1 cellular context compared by ENCODE assay signal in the genomic region with DNA sequence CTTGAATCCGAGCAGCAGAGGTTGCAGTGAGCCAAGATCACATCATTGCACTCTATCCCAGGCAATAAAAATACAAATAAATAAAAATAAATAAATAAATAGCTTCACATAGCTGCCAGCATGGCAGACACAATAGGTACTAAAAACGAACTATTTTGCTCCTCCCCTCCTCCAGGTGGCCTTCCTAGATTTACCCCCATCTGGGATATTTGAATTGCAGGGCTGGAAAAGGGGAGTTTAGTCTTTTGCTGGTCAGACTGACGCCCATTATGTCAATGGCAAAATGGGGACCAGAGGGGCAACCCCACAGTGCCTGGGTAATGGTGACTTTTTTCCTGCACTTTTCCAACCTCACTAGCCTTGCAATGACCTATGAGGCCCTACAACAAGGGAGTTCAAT.
TF ChIP-seq lines count a peak whose summit lies in the region.

No MANE protein-coding gene starts in this region.

TF ChIP-seq in GM23338, 12 proteins besides CTCF, POLR2A, EP300 and RAD21:
- no peak for TF ChIP-seq ZNF331 (CRISPR knock-in tag; IDR thresholded peaks at IDR 0.05; ENCODE audit: low read depth)
- no peak for TF ChIP-seq EZH2 (IDR thresholded peaks at IDR 0.05; ENCODE audit: low read depth, unreplicated experiment)
- no peak for TF ChIP-seq STAT1 (IDR thresholded peaks at IDR 0.05; ENCODE audit: unreplicated experiment)
- TF ChIP-seq, protein P1, sequence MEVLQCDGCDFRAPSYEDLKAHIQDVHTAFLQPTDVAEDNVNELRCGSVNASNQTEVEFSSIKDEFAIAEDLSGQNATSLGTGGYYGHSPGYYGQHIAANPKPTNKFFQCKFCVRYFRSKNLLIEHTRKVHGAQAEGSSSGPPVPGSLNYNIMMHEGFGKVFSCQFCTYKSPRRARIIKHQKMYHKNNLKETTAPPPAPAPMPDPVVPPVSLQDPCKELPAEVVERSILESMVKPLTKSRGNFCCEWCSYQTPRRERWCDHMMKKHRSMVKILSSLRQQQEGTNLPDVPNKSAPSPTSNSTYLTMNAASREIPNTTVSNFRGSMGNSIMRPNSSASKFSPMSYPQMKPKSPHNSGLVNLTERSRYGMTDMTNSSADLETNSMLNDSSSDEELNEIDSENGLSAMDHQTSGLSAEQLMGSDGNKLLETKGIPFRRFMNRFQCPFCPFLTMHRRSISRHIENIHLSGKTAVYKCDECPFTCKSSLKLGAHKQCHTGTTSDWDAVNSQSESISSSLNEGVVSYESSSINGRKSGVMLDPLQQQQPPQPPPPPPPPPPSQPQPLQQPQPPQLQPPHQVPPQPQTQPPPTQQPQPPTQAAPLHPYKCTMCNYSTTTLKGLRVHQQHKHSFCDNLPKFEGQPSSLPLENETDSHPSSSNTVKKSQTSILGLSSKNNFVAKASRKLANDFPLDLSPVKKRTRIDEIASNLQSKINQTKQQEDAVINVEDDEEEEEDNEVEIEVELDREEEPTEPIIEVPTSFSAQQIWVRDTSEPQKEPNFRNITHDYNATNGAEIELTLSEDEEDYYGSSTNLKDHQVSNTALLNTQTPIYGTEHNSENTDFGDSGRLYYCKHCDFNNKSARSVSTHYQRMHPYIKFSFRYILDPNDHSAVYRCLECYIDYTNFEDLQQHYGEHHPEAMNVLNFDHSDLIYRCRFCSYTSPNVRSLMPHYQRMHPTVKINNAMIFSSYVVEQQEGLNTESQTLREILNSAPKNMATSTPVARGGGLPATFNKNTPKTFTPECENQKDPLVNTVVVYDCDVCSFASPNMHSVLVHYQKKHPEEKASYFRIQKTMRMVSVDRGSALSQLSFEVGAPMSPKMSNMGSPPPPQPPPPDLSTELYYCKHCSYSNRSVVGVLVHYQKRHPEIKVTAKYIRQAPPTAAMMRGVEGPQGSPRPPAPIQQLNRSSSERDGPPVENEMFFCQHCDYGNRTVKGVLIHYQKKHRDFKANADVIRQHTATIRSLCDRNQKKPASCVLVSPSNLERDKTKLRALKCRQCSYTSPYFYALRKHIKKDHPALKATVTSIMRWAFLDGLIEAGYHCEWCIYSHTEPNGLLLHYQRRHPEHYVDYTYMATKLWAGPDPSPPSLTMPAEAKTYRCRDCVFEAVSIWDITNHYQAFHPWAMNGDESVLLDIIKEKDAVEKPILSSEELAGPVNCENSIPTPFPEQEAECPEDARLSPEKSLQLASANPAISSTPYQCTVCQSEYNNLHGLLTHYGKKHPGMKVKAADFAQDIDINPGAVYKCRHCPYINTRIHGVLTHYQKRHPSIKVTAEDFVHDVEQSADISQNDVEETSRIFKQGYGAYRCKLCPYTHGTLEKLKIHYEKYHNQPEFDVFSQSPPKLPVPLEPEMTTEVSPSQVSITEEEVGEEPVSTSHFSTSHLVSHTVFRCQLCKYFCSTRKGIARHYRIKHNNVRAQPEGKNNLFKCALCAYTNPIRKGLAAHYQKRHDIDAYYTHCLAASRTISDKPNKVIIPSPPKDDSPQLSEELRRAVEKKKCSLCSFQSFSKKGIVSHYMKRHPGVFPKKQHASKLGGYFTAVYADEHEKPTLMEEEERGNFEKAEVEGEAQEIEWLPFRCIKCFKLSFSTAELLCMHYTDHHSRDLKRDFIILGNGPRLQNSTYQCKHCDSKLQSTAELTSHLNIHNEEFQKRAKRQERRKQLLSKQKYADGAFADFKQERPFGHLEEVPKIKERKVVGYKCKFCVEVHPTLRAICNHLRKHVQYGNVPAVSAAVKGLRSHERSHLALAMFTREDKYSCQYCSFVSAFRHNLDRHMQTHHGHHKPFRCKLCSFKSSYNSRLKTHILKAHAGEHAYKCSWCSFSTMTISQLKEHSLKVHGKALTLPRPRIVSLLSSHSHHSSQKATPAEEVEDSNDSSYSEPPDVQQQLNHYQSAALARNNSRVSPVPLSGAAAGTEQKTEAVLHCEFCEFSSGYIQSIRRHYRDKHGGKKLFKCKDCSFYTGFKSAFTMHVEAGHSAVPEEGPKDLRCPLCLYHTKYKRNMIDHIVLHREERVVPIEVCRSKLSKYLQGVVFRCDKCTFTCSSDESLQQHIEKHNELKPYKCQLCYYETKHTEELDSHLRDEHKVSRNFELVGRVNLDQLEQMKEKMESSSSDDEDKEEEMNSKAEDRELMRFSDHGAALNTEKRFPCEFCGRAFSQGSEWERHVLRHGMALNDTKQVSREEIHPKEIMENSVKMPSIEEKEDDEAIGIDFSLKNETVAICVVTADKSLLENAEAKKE (CRISPR knock-in tag; IDR thresholded peaks at IDR 0.05) = no peak
- TF ChIP-seq, protein P2, sequence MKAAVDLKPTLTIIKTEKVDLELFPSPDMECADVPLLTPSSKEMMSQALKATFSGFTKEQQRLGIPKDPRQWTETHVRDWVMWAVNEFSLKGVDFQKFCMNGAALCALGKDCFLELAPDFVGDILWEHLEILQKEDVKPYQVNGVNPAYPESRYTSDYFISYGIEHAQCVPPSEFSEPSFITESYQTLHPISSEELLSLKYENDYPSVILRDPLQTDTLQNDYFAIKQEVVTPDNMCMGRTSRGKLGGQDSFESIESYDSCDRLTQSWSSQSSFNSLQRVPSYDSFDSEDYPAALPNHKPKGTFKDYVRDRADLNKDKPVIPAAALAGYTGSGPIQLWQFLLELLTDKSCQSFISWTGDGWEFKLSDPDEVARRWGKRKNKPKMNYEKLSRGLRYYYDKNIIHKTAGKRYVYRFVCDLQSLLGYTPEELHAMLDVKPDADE (IDR thresholded peaks at IDR 0.05) = no peak
- TF ChIP-seq CREB1 (CRISPR knock-in tag; IDR thresholded peaks at IDR 0.05; ENCODE audit: low read depth) = no peak
- no peak for TF ChIP-seq ZNF114 (CRISPR knock-in tag; IDR thresholded peaks at IDR 0.05)
- TF ChIP-seq JUNB (IDR thresholded peaks at IDR 0.05; ENCODE audit: unreplicated experiment) = no peak
- no peak for TF ChIP-seq NANOG (IDR thresholded peaks at IDR 0.05; ENCODE audit: borderline replicate concordance)
- TF ChIP-seq, protein P3, sequence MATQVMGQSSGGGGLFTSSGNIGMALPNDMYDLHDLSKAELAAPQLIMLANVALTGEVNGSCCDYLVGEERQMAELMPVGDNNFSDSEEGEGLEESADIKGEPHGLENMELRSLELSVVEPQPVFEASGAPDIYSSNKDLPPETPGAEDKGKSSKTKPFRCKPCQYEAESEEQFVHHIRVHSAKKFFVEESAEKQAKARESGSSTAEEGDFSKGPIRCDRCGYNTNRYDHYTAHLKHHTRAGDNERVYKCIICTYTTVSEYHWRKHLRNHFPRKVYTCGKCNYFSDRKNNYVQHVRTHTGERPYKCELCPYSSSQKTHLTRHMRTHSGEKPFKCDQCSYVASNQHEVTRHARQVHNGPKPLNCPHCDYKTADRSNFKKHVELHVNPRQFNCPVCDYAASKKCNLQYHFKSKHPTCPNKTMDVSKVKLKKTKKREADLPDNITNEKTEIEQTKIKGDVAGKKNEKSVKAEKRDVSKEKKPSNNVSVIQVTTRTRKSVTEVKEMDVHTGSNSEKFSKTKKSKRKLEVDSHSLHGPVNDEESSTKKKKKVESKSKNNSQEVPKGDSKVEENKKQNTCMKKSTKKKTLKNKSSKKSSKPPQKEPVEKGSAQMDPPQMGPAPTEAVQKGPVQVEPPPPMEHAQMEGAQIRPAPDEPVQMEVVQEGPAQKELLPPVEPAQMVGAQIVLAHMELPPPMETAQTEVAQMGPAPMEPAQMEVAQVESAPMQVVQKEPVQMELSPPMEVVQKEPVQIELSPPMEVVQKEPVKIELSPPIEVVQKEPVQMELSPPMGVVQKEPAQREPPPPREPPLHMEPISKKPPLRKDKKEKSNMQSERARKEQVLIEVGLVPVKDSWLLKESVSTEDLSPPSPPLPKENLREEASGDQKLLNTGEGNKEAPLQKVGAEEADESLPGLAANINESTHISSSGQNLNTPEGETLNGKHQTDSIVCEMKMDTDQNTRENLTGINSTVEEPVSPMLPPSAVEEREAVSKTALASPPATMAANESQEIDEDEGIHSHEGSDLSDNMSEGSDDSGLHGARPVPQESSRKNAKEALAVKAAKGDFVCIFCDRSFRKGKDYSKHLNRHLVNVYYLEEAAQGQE (IDR thresholded peaks at IDR 0.05; ENCODE audit: unreplicated experiment) = no peak
- no peak for TF ChIP-seq POLR2AphosphoS5 (IDR thresholded peaks at IDR 0.05; ENCODE audit: low read depth)
- no peak for TF ChIP-seq EZH2phosphoT487 (IDR thresholded peaks at IDR 0.05; ENCODE audit: unreplicated experiment)
